8 cellular contexts compared by ENCODE assay signal in the genomic region with DNA sequence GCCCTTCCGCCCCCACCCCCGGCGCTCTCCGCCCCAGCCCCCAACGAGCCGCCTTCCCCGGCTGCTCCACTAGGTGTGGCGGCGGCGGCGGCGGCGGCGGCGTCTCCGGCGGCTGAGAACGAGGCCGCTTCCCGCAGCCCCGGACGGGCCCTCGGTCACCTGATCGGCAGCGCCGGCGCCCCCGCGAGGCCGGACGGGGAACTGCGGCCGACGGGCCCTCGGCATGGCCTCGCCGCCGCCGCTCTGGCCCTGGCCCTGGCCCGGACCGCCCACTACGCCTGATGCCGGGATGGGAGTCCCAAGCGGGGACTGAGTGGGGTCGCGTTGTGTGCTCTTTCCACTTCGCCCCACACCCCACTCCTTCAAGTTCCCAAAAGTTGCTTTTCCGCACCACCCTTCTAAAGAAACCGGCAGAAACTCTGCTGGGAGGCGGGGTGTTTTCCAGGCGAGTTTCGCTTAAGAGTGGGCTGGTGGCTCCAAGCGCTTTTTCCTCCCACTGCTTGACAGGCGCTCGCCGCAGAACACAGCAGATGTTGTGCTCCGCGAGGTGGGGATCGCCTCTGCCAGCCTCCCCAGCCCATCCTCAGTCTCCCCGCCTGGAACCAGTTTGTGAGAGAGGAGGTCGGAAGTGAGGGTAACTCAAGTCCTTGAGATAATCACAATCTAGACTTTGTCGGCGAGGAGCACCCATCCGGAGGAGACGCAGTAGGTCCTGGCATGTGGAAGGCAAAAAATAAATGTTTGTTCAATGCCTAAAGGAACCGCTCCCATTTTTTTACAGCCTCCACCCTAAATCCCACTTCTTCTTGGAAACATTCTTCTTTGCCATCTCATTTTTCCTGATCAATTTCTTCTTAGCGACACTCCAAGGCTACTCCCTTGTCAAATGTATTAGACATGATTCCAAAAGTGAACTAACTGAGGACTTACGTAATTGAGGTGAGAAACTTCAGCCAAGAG. TPM values are rescaled to one million over a fixed set of nuclear protein-coding genes. Genes with fewer than 3 reads are reported as not detected.
DNase-seq lines count a peak whose midpoint lies in the region; ATAC-seq and TF ChIP-seq lines count a peak whose summit lies in the region.

A gene with protein sequence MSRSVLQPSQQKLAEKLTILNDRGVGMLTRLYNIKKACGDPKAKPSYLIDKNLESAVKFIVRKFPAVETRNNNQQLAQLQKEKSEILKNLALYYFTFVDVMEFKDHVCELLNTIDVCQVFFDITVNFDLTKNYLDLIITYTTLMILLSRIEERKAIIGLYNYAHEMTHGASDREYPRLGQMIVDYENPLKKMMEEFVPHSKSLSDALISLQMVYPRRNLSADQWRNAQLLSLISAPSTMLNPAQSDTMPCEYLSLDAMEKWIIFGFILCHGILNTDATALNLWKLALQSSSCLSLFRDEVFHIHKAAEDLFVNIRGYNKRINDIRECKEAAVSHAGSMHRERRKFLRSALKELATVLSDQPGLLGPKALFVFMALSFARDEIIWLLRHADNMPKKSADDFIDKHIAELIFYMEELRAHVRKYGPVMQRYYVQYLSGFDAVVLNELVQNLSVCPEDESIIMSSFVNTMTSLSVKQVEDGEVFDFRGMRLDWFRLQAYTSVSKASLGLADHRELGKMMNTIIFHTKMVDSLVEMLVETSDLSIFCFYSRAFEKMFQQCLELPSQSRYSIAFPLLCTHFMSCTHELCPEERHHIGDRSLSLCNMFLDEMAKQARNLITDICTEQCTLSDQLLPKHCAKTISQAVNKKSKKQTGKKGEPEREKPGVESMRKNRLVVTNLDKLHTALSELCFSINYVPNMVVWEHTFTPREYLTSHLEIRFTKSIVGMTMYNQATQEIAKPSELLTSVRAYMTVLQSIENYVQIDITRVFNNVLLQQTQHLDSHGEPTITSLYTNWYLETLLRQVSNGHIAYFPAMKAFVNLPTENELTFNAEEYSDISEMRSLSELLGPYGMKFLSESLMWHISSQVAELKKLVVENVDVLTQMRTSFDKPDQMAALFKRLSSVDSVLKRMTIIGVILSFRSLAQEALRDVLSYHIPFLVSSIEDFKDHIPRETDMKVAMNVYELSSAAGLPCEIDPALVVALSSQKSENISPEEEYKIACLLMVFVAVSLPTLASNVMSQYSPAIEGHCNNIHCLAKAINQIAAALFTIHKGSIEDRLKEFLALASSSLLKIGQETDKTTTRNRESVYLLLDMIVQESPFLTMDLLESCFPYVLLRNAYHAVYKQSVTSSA (minus strand): TSS at position 117 of the 960 bp plus-strand sequence. CDS start 358 bp downstream, outside the sequence.

- ATAC-seq in GM21390 (IDR thresholded peaks at IDR 0.05; ENCODE audit: unreplicated experiment), result peak; percentile 78

- TF ChIP-seq CTCF in neural cell (IDR thresholded peaks at IDR 0.05; ENCODE audit: poor library complexity, severe bottlenecking), result peak; percentile 95

- H3K27ac Mint-ChIP-seq in activated naive CD4-positive, alpha-beta T cell treated with anti-CD3 and anti-CD28 coated beads for 36 hours, result no peak within 1 kb of the TSS
- H3K27ac Mint-ChIP-seq in stimulated activated naive CD8-positive, alpha-beta T cell treated with anti-CD3 and anti-CD28 coated beads, Interleukin-15, Interleukin-2, amounts not matched to agents 100 ng/mL and 50 ng/mL, for 24 hours, result no peak within 1 kb of the TSS

- TF ChIP-seq RAD21 in neural cell (conservative IDR thresholded peaks at IDR 0.05), result peak; percentile 48

- peak within 1 kb of the TSS; percentile 69 for H3K4me2 ChIP-seq in neural cell (ENCODE audit: low read length)

- peaks cover 16% of the 10 kb centered on the region for H3K4me1 ChIP-seq in HUES6 (ENCODE audit: control insufficient read depth, insufficient read depth, low read length)

- peak within 1 kb of the TSS; percentile 65 for H2AFZ ChIP-seq in neural cell (ENCODE audit: low read depth, low read length)

- no peaks in the 10 kb centered on the region for H3F3A ChIP-seq in neural cell (ENCODE audit: insufficient read depth, low read length, poor library complexity, severe bottlenecking)

- peak; percentile 39 for TF ChIP-seq EP300 in neural cell (conservative IDR thresholded peaks at IDR 0.05; ENCODE audit: poor library complexity, severe bottlenecking)

- H3K4me3 ChIP-seq in HUES6 (ENCODE audit: low read depth, low read length) (peak within 1 kb of the TSS; percentile 98), neural cell (ENCODE audit: low read length) (peak within 1 kb of the TSS; percentile 83)

- H3K4me1 Mint-ChIP-seq in activated naive CD4-positive, alpha-beta T cell treated with anti-CD3 and anti-CD28 coated beads for 36 hours (ENCODE audit: low read depth), result peaks cover 22% of the 10 kb centered on the region
- H3K4me1 Mint-ChIP-seq in stimulated activated naive CD8-positive, alpha-beta T cell treated with anti-CD3 and anti-CD28 coated beads, Interleukin-15, Interleukin-2, amounts not matched to agents 100 ng/mL and 50 ng/mL, for 24 hours (ENCODE audit: low read depth), result peaks cover 33% of the 10 kb centered on the region

- peak within 1 kb of the TSS; percentile 78 for H3K4me3 Mint-ChIP-seq in activated naive CD4-positive, alpha-beta T cell treated with anti-CD3 and anti-CD28 coated beads for 36 hours
- H3K4me3 Mint-ChIP-seq in stimulated activated naive CD8-positive, alpha-beta T cell treated with anti-CD3 and anti-CD28 coated beads, Interleukin-15, Interleukin-2, amounts not matched to agents 100 ng/mL and 50 ng/mL, for 24 hours, result peak within 1 kb of the TSS; percentile 80

- peak within 1 kb of the TSS; percentile 95 for H3K27ac ChIP-seq in HUES6 (ENCODE audit: low read depth, low read length)
- peak within 1 kb of the TSS; percentile 83 for H3K27ac ChIP-seq in neural cell (ENCODE audit: low read length)

- no peaks in the 10 kb centered on the region for H3K27me3 ChIP-seq in HUES6 (ENCODE audit: control insufficient read depth, insufficient read depth, low read length)
- no peaks in the 10 kb centered on the region for H3K27me3 ChIP-seq in neural cell (ENCODE audit: insufficient read depth, low read depth, low read length)

- CTCF ChIA-PET in activated naive CD4-positive, alpha-beta T cell treated with anti-CD3 and anti-CD28 coated beads for 36 hours (lab: Charles Lee), result interaction anchor here (0.6 kb wide), 1 partner anchor 12 kb away, joined by 4 read pairs; no protein-coding TSS in a partner anchor

- intact Hi-C loops in activated naive CD4-positive, alpha-beta T cell treated with anti-CD3 and anti-CD28 coated beads for 36 hours (cut with micrococcal nuclease), result loop anchor here (1.0 to 10.0 kb wide), 4 partner anchors 40 to 1574 kb away; a partner anchor contains a TSS

- H3K9me3 Mint-ChIP-seq in activated naive CD4-positive, alpha-beta T cell treated with anti-CD3 and anti-CD28 coated beads for 36 hours, result no peaks in the 10 kb centered on the region
- no peaks in the 10 kb centered on the region for H3K9me3 Mint-ChIP-seq in stimulated activated naive CD8-positive, alpha-beta T cell treated with anti-CD3 and anti-CD28 coated beads, Interleukin-15, Interleukin-2, amounts not matched to agents 100 ng/mL and 50 ng/mL, for 24 hours

- peaks cover 46% of the 10 kb centered on the region for H3K27me3 Mint-ChIP-seq in activated naive CD4-positive, alpha-beta T cell treated with anti-CD3 and anti-CD28 coated beads for 36 hours (ENCODE audit: low read depth)
- peaks cover 78% of the 10 kb centered on the region for H3K27me3 Mint-ChIP-seq in stimulated activated naive CD8-positive, alpha-beta T cell treated with anti-CD3 and anti-CD28 coated beads, Interleukin-15, Interleukin-2, amounts not matched to agents 100 ng/mL and 50 ng/mL, for 24 hours

- H3K36me3 Mint-ChIP-seq in activated naive CD4-positive, alpha-beta T cell treated with anti-CD3 and anti-CD28 coated beads for 36 hours (ENCODE audit: low read depth), result no peaks in the 10 kb centered on the region
- no peaks in the 10 kb centered on the region for H3K36me3 Mint-ChIP-seq in stimulated activated naive CD8-positive, alpha-beta T cell treated with anti-CD3 and anti-CD28 coated beads, Interleukin-15, Interleukin-2, amounts not matched to agents 100 ng/mL and 50 ng/mL, for 24 hours (ENCODE audit: low read depth)

- H3K79me2 ChIP-seq in neural cell (replicated peaks; ENCODE audit: insufficient read depth, low read length), result peaks cover 35% of the 10 kb centered on the region

- no peaks in the 10 kb centered on the region for H3K9me2 ChIP-seq in neural cell (ENCODE audit: insufficient read depth, low read length)

- H3K36me3 ChIP-seq in HUES6 (ENCODE audit: control insufficient read depth, insufficient read depth, low read length) (no peaks in the 10 kb centered on the region), neural cell (ENCODE audit: insufficient read depth, low read length) (no peaks in the 10 kb centered on the region)

- H4K20me1 ChIP-seq in neural cell (ENCODE audit: insufficient read depth), result no peaks in the 10 kb centered on the region

- no peaks in the 10 kb centered on the region for H3K9me3 ChIP-seq in HUES6 (ENCODE audit: control insufficient read depth, insufficient read depth, low read depth, low read length)
- H3K9me3 ChIP-seq in neural cell (ENCODE audit: low read length), result no peaks in the 10 kb centered on the region

- peak within 1 kb of the TSS; percentile 94 for H3K9ac ChIP-seq in HUES6 (ENCODE audit: low read length)
- H3K9ac ChIP-seq in neural cell (ENCODE audit: low read length), result peak within 1 kb of the TSS; percentile 90

- DNase-seq in D341Med (ENCODE audit: low spot score) (peak; percentile 94), SHP77 treated with DMSO at 0.1 percent for 48 hours (lab: John Stamatoyannopoulos, UW) (peak; percentile 57), foreskin melanocyte (peak; percentile 67)
- peak; percentile 87 for DNase-seq in activated naive CD4-positive, alpha-beta T cell treated with anti-CD3 and anti-CD28 coated beads for 36 hours

TF ChIP-seq in neural cell, 6 proteins besides CTCF, POLR2A, EP300 and RAD21 (continues in another document):
- TF ChIP-seq EZH2 (IDR thresholded peaks at IDR 0.05; ENCODE audit: borderline replicate concordance, insufficient read depth, low read length, poor library complexity, severe bottlenecking), result no peak
- TF ChIP-seq MXI1 (conservative IDR thresholded peaks at IDR 0.05; ENCODE audit: poor library complexity, severe bottlenecking), result no peak
- TF ChIP-seq POLR2AphosphoS5 (IDR thresholded peaks at IDR 0.05), result peak; percentile 60
- peak; percentile 38 for TF ChIP-seq SMC3 (conservative IDR thresholded peaks at IDR 0.05; ENCODE audit: poor library complexity)
- peak; percentile 33 for TF ChIP-seq TAF1 (IDR thresholded peaks at IDR 0.05; ENCODE audit: low read depth)

RNA-seq across cellular contexts. Expression of the gene that starts here (rescaled TPM):
- 10 to 100 TPM; 10.6 to 11.9 TPM for total RNA-seq in activated naive CD4-positive, alpha-beta T cell treated with anti-CD3 and anti-CD28 coated beads for 36 hours
- polyA plus RNA-seq in neural cell, result 124 and 127 TPM in 2 replicates
- polyA minus RNA-seq in neural cell, result 199 and 286 TPM in 2 replicates

Comparison
In these comparisons a context has a peak if more than half of its experiments do, and no peak if none do; other contexts are left out.
1. Peak in every context shown above with its lines: DNase-seq, ATAC-seq, H3K4me3 ChIP-seq and H3K27ac ChIP-seq.